Comparison of ENCODE assay signal across 9 cellular contexts in genomic region chr11:46112961-46113617, GRCh38. TPM values are rescaled to one million over a fixed set of nuclear protein-coding genes. Genes with fewer than 3 reads are reported as not detected.
DNase-seq lines count a peak whose midpoint lies in the region; ATAC-seq, FAIRE-seq and TF ChIP-seq lines count a peak whose summit lies in the region.
"Had no signal": no experiment of that assay in that cellular context is flagged by ENCODE, and none has a peak within 500 bp of the region (broad histone marks: within the 10 kb centered on the region; RNA-seq: fewer than 3 reads in every experiment).

No MANE protein-coding gene starts in this region.

- H3K27me3 Mint-ChIP-seq in T-helper 2 cell treated with Interferon-gamma antibody and Interleukin-4, amounts not matched to agents 5 μg/mL and 100 μg/mL, for 36 hours (ENCODE audit: low read depth): no peaks in the 10 kb centered on the region

- intact Hi-C loops in sciatic nerve (cut with DNase I): no loop called here

- no peak for TF ChIP-seq CTCF in foreskin keratinocyte (conservative IDR thresholded peaks at IDR 0.05)

- ATAC-seq in foreskin keratinocyte: peak; percentile 89
- ATAC-seq in sciatic nerve: peak; percentile 93

- TF ChIP-seq POLR2A in H54 (IDR thresholded peaks at IDR 0.05; ENCODE audit: low read depth, low read length): no peak

- peak; percentile 10 for DNase-seq in activated CD4-positive, CD25-positive, alpha-beta regulatory T cell treated with anti-CD3 and anti-CD28 coated beads, Interleukin-2, amount 50 U/mL, for 16 hours (ENCODE audit: low read depth, low spot score)
- DNase-seq in activated CD4-positive, CD25-positive, alpha-beta regulatory T cell treated with anti-CD3 and anti-CD28 coated beads, Interleukin-2, amount 50 U/mL, for 72 hours: no peak
- peak; percentile 53 for DNase-seq in H54 (ENCODE audit: insufficient read length, low spot score)
- DNase-seq in NCI-H1092 treated with DMSO at 0.1 percent for 48 hours (lab: John Stamatoyannopoulos, UW): peak; percentile 48
- no peak for DNase-seq in T-helper 2 cell treated with Interferon-gamma antibody and Interleukin-4, amounts not matched to agents 5 μg/mL and 100 μg/mL, for 36 hours (ENCODE audit: low spot score)
- peak; percentile 16 to 60 for DNase-seq in foreskin keratinocyte
- DNase-seq in sciatic nerve (ENCODE audit: low spot score): no peak
- no peak for DNase-seq in cortex of kidney (lab: John Stamatoyannopoulos, UW)

- H3K36me3 Mint-ChIP-seq in T-helper 2 cell treated with Interferon-gamma antibody and Interleukin-4, amounts not matched to agents 5 μg/mL and 100 μg/mL, for 36 hours (ENCODE audit: low read depth): peaks cover 6% of the 10 kb centered on the region

- peak overlapping the region; percentile 34 for H3K4me3 Mint-ChIP-seq in T-helper 2 cell treated with Interferon-gamma antibody and Interleukin-4, amounts not matched to agents 5 μg/mL and 100 μg/mL, for 36 hours

- H3K27me3 ChIP-seq in foreskin keratinocyte: no peaks in the 10 kb centered on the region
- H3K27me3 ChIP-seq: BLaER1 treated with 17β-estradiol and CSF1 and Interleukin-3, amounts not matched to agents 10 nM and 100 nM had no signal

- H3K27ac Mint-ChIP-seq in T-helper 2 cell treated with Interferon-gamma antibody and Interleukin-4, amounts not matched to agents 5 μg/mL and 100 μg/mL, for 36 hours: no peak overlapping the region

- peak; percentile 100 for FAIRE-seq in H54 (lab: Jason Lieb, UNC)

- H3K4me1 ChIP-seq in foreskin keratinocyte: peaks cover 8% of the 10 kb centered on the region

- no peaks in the 10 kb centered on the region for H3K9me3 Mint-ChIP-seq in T-helper 2 cell treated with Interferon-gamma antibody and Interleukin-4, amounts not matched to agents 5 μg/mL and 100 μg/mL, for 36 hours

- no peak overlapping the region for H3K27ac ChIP-seq in foreskin keratinocyte
- H3K27ac ChIP-seq: BLaER1 treated with 17β-estradiol and CSF1 and Interleukin-3, amounts not matched to agents 10 nM and 100 nM had no signal

- H3K4me1 Mint-ChIP-seq in T-helper 2 cell treated with Interferon-gamma antibody and Interleukin-4, amounts not matched to agents 5 μg/mL and 100 μg/mL, for 36 hours (ENCODE audit: low read depth): peaks cover 41% of the 10 kb centered on the region

RNA-seq across cellular contexts. Expression of gene PHF21A, which starts 8.2 kb away (rescaled TPM):
- total RNA-seq in foreskin keratinocyte: 11.1 and 13.3 TPM in 2 replicates
- polyA plus RNA-seq in foreskin keratinocyte: 6.7 and 8.2 TPM in 2 replicates
- 82.2 TPM for total RNA-seq in sciatic nerve

Comparison
In these comparisons a context has a peak if more than half of its experiments do, and no peak if none do; other contexts are left out.
1. DNase-seq: peak in activated CD4-positive, CD25-positive, alpha-beta regulatory T cell treated with anti-CD3 and anti-CD28 coated beads, Interleukin-2, amount 50 U/mL, for 16 hours (single experiment), H54 (single experiment), NCI-H1092 treated with DMSO at 0.1 percent for 48 hours (single experiment) and foreskin keratinocyte (2 of 2); none in activated CD4-positive, CD25-positive, alpha-beta regulatory T cell treated with anti-CD3 and anti-CD28 coated beads, Interleukin-2, amount 50 U/mL, for 72 hours (single experiment), T-helper 2 cell treated with Interferon-gamma antibody and Interleukin-4, amounts not matched to agents 5 μg/mL and 100 μg/mL, for 36 hours (single experiment), sciatic nerve (single experiment) and cortex of kidney (single experiment).